In the genomic region with DNA sequence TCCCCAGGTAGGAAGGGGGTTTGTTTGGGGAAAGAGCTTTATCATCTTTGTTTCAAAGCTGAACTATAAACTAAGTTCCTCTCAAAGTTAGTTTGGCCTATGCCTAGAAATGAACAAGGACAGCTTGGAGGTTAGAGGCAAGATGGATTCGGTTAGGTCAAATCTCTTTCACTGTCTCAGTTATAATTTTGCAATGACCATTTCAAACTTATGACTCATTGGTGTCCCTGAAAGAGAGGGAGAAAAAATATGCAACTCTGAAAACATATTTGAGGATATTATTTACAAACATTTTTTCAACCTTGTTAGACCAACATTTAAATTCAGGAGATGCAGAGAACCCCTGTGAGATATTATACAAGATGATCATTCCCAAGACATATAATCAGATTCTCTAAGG, we compare ENCODE assay signal across 20 cellular contexts.
"Had no signal": no experiment of that assay in that cellular context is flagged by ENCODE, and none has a peak within 500 bp of the region (broad histone marks: within the 10 kb centered on the region; RNA-seq: fewer than 3 reads in every experiment).

No MANE protein-coding gene starts in this region.

- H3K4me1 ChIP-seq: sigmoid colon, spleen, thyroid gland had no signal

- H3K4me3 ChIP-seq: dorsolateral prefrontal cortex, lung, sigmoid colon, spleen, thyroid gland had no signal

- H3K36me3 ChIP-seq: sigmoid colon, spleen, thyroid gland, WERI-Rb-1 had no signal

- H3K9me3 ChIP-seq: sigmoid colon, thyroid gland had no signal

- H3K27ac ChIP-seq: dorsolateral prefrontal cortex, sigmoid colon, spleen, thyroid gland, WERI-Rb-1 had no signal

- H3K27me3 ChIP-seq: dorsolateral prefrontal cortex, sigmoid colon, spleen, thyroid gland had no signal

- ATAC-seq: left lobe of liver had no signal

- DNase-seq: activated CD4-positive, alpha-beta T cell treated with anti-CD3 and anti-CD28 coated beads for 1 hour; activated CD4-positive, alpha-beta T cell treated with anti-CD3 and anti-CD28 coated beads, Interleukin-2, amount 50 U/mL, for 4 hours; activated gamma-delta T cell treated with Interleukin-2 at 50 U/mL for 16 hours; activated T-cell treated with anti-CD3 and anti-CD28 coated beads for 4 hours; amygdala; dorsolateral prefrontal cortex; foreskin melanocyte; head of caudate nucleus; kidney; midbrain; nucleus accumbens; sigmoid colon; spleen; stimulated activated CD8-positive, alpha-beta memory T cell treated with anti-CD3 and anti-CD28 coated beads, Interleukin-4, amount 100 ng/mL, for 48 hours; stimulated activated naive CD4-positive, alpha-beta T cell; T-helper 2 cell; thyroid gland; WERI-Rb-1 had no signal
